In genomic region chr1:154784416-154784815, GRCh38 we compare ENCODE assay signal across 18 cellular contexts.
DNase-seq lines count a peak whose midpoint lies in the region; ATAC-seq and TF ChIP-seq lines count a peak whose summit lies in the region.
"Had no signal": no experiment of that assay in that cellular context is flagged by ENCODE, and none has a peak within 500 bp of the region (broad histone marks: within the 10 kb centered on the region; RNA-seq: fewer than 3 reads in every experiment).

No MANE protein-coding gene starts in this region.

- H4K20me1 ChIP-seq in DND-41 (ENCODE audit: insufficient read depth, low read length): no peaks in the 10 kb centered on the region

- H3K4me2 ChIP-seq in DND-41 (ENCODE audit: insufficient read depth, low read length): no peak overlapping the region

- intact Hi-C loops in activated T-helper 1 cell treated with anti-CD3 and anti-CD28 coated beads, Interleukin-12 subunit alpha, Interleukin-12 subunit beta, Interleukin-2, Interleukin-4 antibody, amounts not matched to agents 30 ng/mL and 10 ng/mL and 1 ng/mL, durations not matched to agents 14 hours and 24 hours and 36 hours (cut with micrococcal nuclease): no loop called here
- intact Hi-C loops in naive thymus-derived CD4-positive, alpha-beta T cell (cut with micrococcal nuclease): no loop called here

- H2AFZ ChIP-seq in DND-41 (ENCODE audit: low read depth, low read length): no peak overlapping the region

- peak overlapping the region; percentile 25 for H3K4me3 Mint-ChIP-seq in activated T-helper 1 cell treated with anti-CD3 and anti-CD28 coated beads, Interleukin-12 subunit alpha, Interleukin-12 subunit beta, Interleukin-2, Interleukin-4 antibody, amounts not matched to agents 30 ng/mL and 10 ng/mL and 1 ng/mL, durations not matched to agents 14 hours and 24 hours and 36 hours
- peak overlapping the region in 9 of 10 donors; percentile 45 to 84 (median 68) for H3K4me3 Mint-ChIP-seq in naive thymus-derived CD4-positive, alpha-beta T cell
- H3K4me3 Mint-ChIP-seq: B cell, memory B cell had no signal

- H3K27me3 ChIP-seq in DND-41 (ENCODE audit: insufficient read depth, low read length, poor library complexity): no peaks in the 10 kb centered on the region
- no peaks in the 10 kb centered on the region for H3K27me3 ChIP-seq in naive thymus-derived CD4-positive, alpha-beta T cell (ENCODE audit: control insufficient read depth in 2 of 2, insufficient read depth in 2 of 2, low read length in 2 of 2)
- H3K27me3 ChIP-seq: stomach had no signal

- DNase-seq in DND-41: no peak
- DNase-seq in activated T-helper 1 cell treated with anti-CD3 and anti-CD28 coated beads, Interleukin-12 subunit alpha, Interleukin-12 subunit beta, Interleukin-2, Interleukin-4 antibody, amounts not matched to agents 30 ng/mL and 10 ng/mL and 1 ng/mL, durations not matched to agents 14 hours and 24 hours and 36 hours (ENCODE audit: low spot score): no peak
- no peak for DNase-seq in naive thymus-derived CD4-positive, alpha-beta T cell
- DNase-seq in NCI-H82 treated with DMSO at 0.1 percent for 48 hours (lab: John Stamatoyannopoulos, UW; ENCODE audit: unreplicated experiment): no peak
- no peak for DNase-seq in EL
- DNase-seq: IMR-90, NCI-H1048, NCI-H2171 treated with DMSO at 0.1 percent for 48 hours, occipital lobe, T-helper 9 cell had no signal

- peaks cover 8% of the 10 kb centered on the region for H3K4me1 ChIP-seq in DND-41 (ENCODE audit: insufficient read depth, low read length)
- peaks cover 15 to 33% of the 10 kb centered on the region in 2 donors for H3K4me1 ChIP-seq in naive thymus-derived CD4-positive, alpha-beta T cell (ENCODE audit: control insufficient read depth in 2 of 2, insufficient read depth in 2 of 2, low read length in 2 of 2)

- ATAC-seq in DND-41 (ENCODE audit: insufficient read depth, low read depth) (0 out of 3 replicates have a peak, but pooled peaks have one; percentile 13), GM18867 (IDR thresholded peaks at IDR 0.05; ENCODE audit: unreplicated experiment) (no peak), GM18861 (IDR thresholded peaks at IDR 0.05; ENCODE audit: unreplicated experiment) (no peak)
- ATAC-seq in naive thymus-derived CD4-positive, alpha-beta T cell: peak; percentile 1
- ATAC-seq: HCT116, Right ventricle myocardium inferior had no signal

- H3K27me3 Mint-ChIP-seq in activated T-helper 1 cell treated with anti-CD3 and anti-CD28 coated beads, Interleukin-12 subunit alpha, Interleukin-12 subunit beta, Interleukin-2, Interleukin-4 antibody, amounts not matched to agents 30 ng/mL and 10 ng/mL and 1 ng/mL, durations not matched to agents 14 hours and 24 hours and 36 hours (ENCODE audit: insufficient read depth): no peaks in the 10 kb centered on the region
- no peaks in the 10 kb centered on the region for H3K27me3 Mint-ChIP-seq in naive thymus-derived CD4-positive, alpha-beta T cell
- H3K27me3 Mint-ChIP-seq: B cell had no signal

- H3K9ac ChIP-seq in DND-41 (ENCODE audit: low read depth, low read length): no peak overlapping the region

- H3K27ac ChIP-seq in C4-2B: peak overlapping the region; percentile 68
- no peak overlapping the region for H3K27ac ChIP-seq in DND-41 (ENCODE audit: low read length)
- H3K27ac ChIP-seq in naive thymus-derived CD4-positive, alpha-beta T cell (ENCODE audit: low read depth, low read length): peak overlapping the region; percentile 78

- H3K36me3 ChIP-seq in DND-41 (ENCODE audit: insufficient read depth, low read length): no peaks in the 10 kb centered on the region
- no peaks in the 10 kb centered on the region for H3K36me3 ChIP-seq in naive thymus-derived CD4-positive, alpha-beta T cell (ENCODE audit: control insufficient read depth in 2 of 3, insufficient read depth in 3 of 3, low read length in 3 of 3)
- H3K36me3 ChIP-seq: stomach had no signal

- POLR2A ChIA-PET in naive thymus-derived CD4-positive, alpha-beta T cell (lab: Charles Lee): interaction anchor here (0.6 to 0.8 kb wide), 5 partner anchors 9 to 879 kb away, joined by 3 read pairs; no protein-coding TSS in a partner anchor

- TF ChIP-seq CTCF in C4-2B (conservative IDR thresholded peaks at IDR 0.05) (no peak), DND-41 (IDR thresholded peaks at IDR 0.05; ENCODE audit: borderline replicate concordance, extremely low read depth, low read length, poor library complexity, severe bottlenecking) (no peak)

- H3K79me2 ChIP-seq in DND-41 (ENCODE audit: insufficient read depth, low read length): no peaks in the 10 kb centered on the region

- peaks cover 45% of the 10 kb centered on the region for H3K4me1 Mint-ChIP-seq in activated T-helper 1 cell treated with anti-CD3 and anti-CD28 coated beads, Interleukin-12 subunit alpha, Interleukin-12 subunit beta, Interleukin-2, Interleukin-4 antibody, amounts not matched to agents 30 ng/mL and 10 ng/mL and 1 ng/mL, durations not matched to agents 14 hours and 24 hours and 36 hours (ENCODE audit: low read depth)
- peaks cover 25 to 71% (median 51%) of the 10 kb centered on the region in 7 donors for H3K4me1 Mint-ChIP-seq in naive thymus-derived CD4-positive, alpha-beta T cell

- CTCF ChIA-PET in naive thymus-derived CD4-positive, alpha-beta T cell (lab: Charles Lee): interaction anchor here (0.9 to 1.8 kb wide), 3 partner anchors 14 to 115 kb away, joined by 3 to 13 read pairs (median 4); no protein-coding TSS in a partner anchor

- peak overlapping the region; percentile 81 for H3K27ac Mint-ChIP-seq in activated T-helper 1 cell treated with anti-CD3 and anti-CD28 coated beads, Interleukin-12 subunit alpha, Interleukin-12 subunit beta, Interleukin-2, Interleukin-4 antibody, amounts not matched to agents 30 ng/mL and 10 ng/mL and 1 ng/mL, durations not matched to agents 14 hours and 24 hours and 36 hours
- peak overlapping the region; percentile 94 to 99 (median 98) for H3K27ac Mint-ChIP-seq in naive thymus-derived CD4-positive, alpha-beta T cell
- H3K27ac Mint-ChIP-seq: memory B cell had no signal

- H3K9me3 Mint-ChIP-seq in activated T-helper 1 cell treated with anti-CD3 and anti-CD28 coated beads, Interleukin-12 subunit alpha, Interleukin-12 subunit beta, Interleukin-2, Interleukin-4 antibody, amounts not matched to agents 30 ng/mL and 10 ng/mL and 1 ng/mL, durations not matched to agents 14 hours and 24 hours and 36 hours: no peaks in the 10 kb centered on the region
- H3K9me3 Mint-ChIP-seq in naive thymus-derived CD4-positive, alpha-beta T cell: peaks cover 0 to under 1% (median 0%) of the 10 kb centered on the region in 11 donors
- H3K9me3 Mint-ChIP-seq: memory B cell had no signal

- no peaks in the 10 kb centered on the region for H3K9me3 ChIP-seq in DND-41 (ENCODE audit: insufficient read depth, low read length, severe bottlenecking)
- H3K9me3 ChIP-seq in naive thymus-derived CD4-positive, alpha-beta T cell (ENCODE audit: control insufficient read depth in 2 of 3, low read length in 3 of 3): no peaks in the 10 kb centered on the region

- no peak overlapping the region for H3K4me3 ChIP-seq in DND-41 (ENCODE audit: low read depth in 1 of 2, low read length in 2 of 2)
- peak overlapping the region; percentile 13 for H3K4me3 ChIP-seq in naive thymus-derived CD4-positive, alpha-beta T cell (ENCODE audit: low read length)
- H3K4me3 ChIP-seq: stomach had no signal

- peaks cover 2% of the 10 kb centered on the region for H3K36me3 Mint-ChIP-seq in activated T-helper 1 cell treated with anti-CD3 and anti-CD28 coated beads, Interleukin-12 subunit alpha, Interleukin-12 subunit beta, Interleukin-2, Interleukin-4 antibody, amounts not matched to agents 30 ng/mL and 10 ng/mL and 1 ng/mL, durations not matched to agents 14 hours and 24 hours and 36 hours (ENCODE audit: low read depth)
- H3K36me3 Mint-ChIP-seq in naive thymus-derived CD4-positive, alpha-beta T cell: no peaks in the 10 kb centered on the region
- H3K36me3 Mint-ChIP-seq: memory B cell had no signal

Comparison
In these comparisons a context has a peak if more than half of its experiments do, and no peak if none do; other contexts are left out.
1. ATAC-seq: peak in DND-41 (single experiment) and naive thymus-derived CD4-positive, alpha-beta T cell (single experiment); none in GM18867 (single experiment) and GM18861 (single experiment).